Comparison of ENCODE assay signal across 1 cellular context in genomic region chr5:33445808-33446207, GRCh38.
TF ChIP-seq lines count a peak whose summit lies in the region.

No MANE protein-coding gene starts in this region.

TF ChIP-seq in GM23338, 12 proteins besides CTCF, POLR2A, EP300 and RAD21 (continued from another document):
- no peak for TF ChIP-seq ZNF462 (CRISPR knock-in tag; IDR thresholded peaks at IDR 0.05)
- TF ChIP-seq STAT1 (IDR thresholded peaks at IDR 0.05; ENCODE audit: unreplicated experiment): no peak
- no peak for TF ChIP-seq EZH2phosphoT487 (IDR thresholded peaks at IDR 0.05; ENCODE audit: unreplicated experiment)
- TF ChIP-seq ETS1 (IDR thresholded peaks at IDR 0.05): no peak
